Comparison of ENCODE assay signal across 8 cellular contexts in genomic region chr2:171160630-171161424, GRCh38. TPM values are rescaled to one million over a fixed set of nuclear protein-coding genes. Genes with fewer than 3 reads are reported as not detected.
DNase-seq lines count a peak whose midpoint lies in the region; TF ChIP-seq lines count a peak whose summit lies in the region.

Gene TLK1 (minus strand): TSS chr2:171160893. CDS start chr2:171160428, 465 bp downstream.

- DNase-seq in HEK293T (ENCODE audit: extremely low spot score), result peak; percentile 71
- DNase-seq in MV-4-11 (lab: John Stamatoyannopoulos, UW), result peak; percentile 66
- peak; percentile 26 to 63 for DNase-seq in SW 1271 (lab: John Stamatoyannopoulos, UW)
- DNase-seq in activated naive CD8-positive, alpha-beta T cell treated with anti-CD3 and anti-CD28 coated beads, Interleukin-2, amount 50 U/mL, for 16 hours (ENCODE audit: low read depth, low spot score), result peak; percentile 27
- DNase-seq in cardiac muscle cell (ENCODE audit: low read depth in 1 of 2, low spot score in 1 of 2), result peak; percentile 72 to 88
- peak; percentile 81 for DNase-seq in pons (ENCODE audit: low spot score)
- peak; percentile 83 for DNase-seq in transverse colon

- no peaks in the 10 kb centered on the region for H3K36me3 ChIP-seq in cardiac muscle cell
- no peaks in the 10 kb centered on the region for H3K36me3 ChIP-seq in transverse colon

- CTCF ChIA-PET in HEK293T (lab: Yijun Ruan, JAX), result interaction anchor here (0.6 to 1.6 kb wide), 2 partner anchors 232 to 255 kb away, joined by 4 to 6 read pairs; partner anchors contain the start of gene GORASP2

- TF ChIP-seq CTCF in cardiac muscle cell (IDR thresholded peaks at IDR 0.05; ENCODE audit: low read depth, low read length), result no peak
- TF ChIP-seq CTCF in transverse colon (IDR thresholded peaks at IDR 0.05), result peak in 1 of 5 experiments; percentile 7

- intact Hi-C loops in transverse colon (cut with DNase I; ENCODE audit: low total_unique reads), result no loop called here

- H3K4me1 ChIP-seq in cardiac muscle cell (ENCODE audit: low read depth), result peaks cover 15% of the 10 kb centered on the region
- H3K4me1 ChIP-seq in transverse colon, result peaks cover 0 to 39% (median 21%) of the 10 kb centered on the region in 4 donors

- 0% methylated on average over 6 to 72 of the region's 106 CpGs for WGBS in transverse colon (ENCODE audit: low coverage in 1 of 2), 2 donors

- TF ChIP-seq POLR2A in transverse colon (IDR thresholded peaks at IDR 0.05), result peak; percentile 3

- in situ Hi-C loops in transverse colon (cut with MboI; ENCODE audit: low pct_ligation_motif_present in 1 of 4, low pct_unique_long_range_greater_than_20kb in 1 of 4, low sequenced_read_pairs in 3 of 4), result loop anchor here (10.0 to 25.0 kb wide), 4 partner anchors 186 to 254 kb away; no protein-coding TSS in a partner anchor

- H3K27me3 ChIP-seq in cardiac muscle cell, result no peaks in the 10 kb centered on the region
- H3K27me3 ChIP-seq in transverse colon, result no peaks in the 10 kb centered on the region

- no peak for TF ChIP-seq EP300 in transverse colon (IDR thresholded peaks at IDR 0.05; ENCODE audit: low read depth)

- peak within 1 kb of the TSS; percentile 99 for H3K27ac ChIP-seq in cardiac muscle cell
- peak within 1 kb of the TSS; percentile 93 to 98 (median 98) for H3K27ac ChIP-seq in transverse colon

- H3K9me3 ChIP-seq in cardiac muscle cell (ENCODE audit: low read depth), result no peaks in the 10 kb centered on the region
- no peaks in the 10 kb centered on the region for H3K9me3 ChIP-seq in transverse colon

- H3K4me3 ChIP-seq in GM08714 (ENCODE audit: low read length) (peak within 1 kb of the TSS; percentile 95), cardiac muscle cell (peak within 1 kb of the TSS; percentile 99), transverse colon (peak within 1 kb of the TSS; percentile 70 to 91 (median 84))

- POLR2A ChIA-PET in HEK293T (lab: Yijun Ruan, JAX), result interaction anchor here (0.6 to 1.5 kb wide), 4 partner anchors 19 to 273 kb away, joined by 3 to 9 read pairs (median 4); partner anchors contain the start of genes DCAF17 and METTL8

TF ChIP-seq in HEK293T, 16 proteins besides CTCF, POLR2A, EP300 and RAD21:
- TF ChIP-seq L3MBTL2 (conservative IDR thresholded peaks at IDR 0.05), result 0 out of 2 replicates have a peak, but pooled peaks have one; percentile 24
- TF ChIP-seq FOXK2 (IDR thresholded peaks at IDR 0.05), result no peak

RNA-seq across cellular contexts. Expression of gene TLK1, which starts in this region (rescaled TPM):
- total RNA-seq in cardiac muscle cell (12.8 and 29.2 TPM in 2 replicates), transverse colon (10 to 100 TPM; 39.6 to 76.3 (median 53.2) TPM)
- 10.1 and 21.2 TPM in 2 replicates for polyA plus RNA-seq in cardiac muscle cell

Comparison
In these comparisons a context has a peak if more than half of its experiments do, and no peak if none do; other contexts are left out.
1. Peak in every context shown above with its lines: DNase-seq, H3K4me3 ChIP-seq and H3K27ac ChIP-seq.
2. DNase-seq: peak in every context shown above with its lines; median percentile 83 in transverse colon; 81 in pons; 80 in cardiac muscle cell; 71 in HEK293T; 66 in MV-4-11; 44 in SW 1271; 27 in activated naive CD8-positive, alpha-beta T cell treated with anti-CD3 and anti-CD28 coated beads, Interleukin-2, amount 50 U/mL, for 16 hours.